In the genomic region with DNA sequence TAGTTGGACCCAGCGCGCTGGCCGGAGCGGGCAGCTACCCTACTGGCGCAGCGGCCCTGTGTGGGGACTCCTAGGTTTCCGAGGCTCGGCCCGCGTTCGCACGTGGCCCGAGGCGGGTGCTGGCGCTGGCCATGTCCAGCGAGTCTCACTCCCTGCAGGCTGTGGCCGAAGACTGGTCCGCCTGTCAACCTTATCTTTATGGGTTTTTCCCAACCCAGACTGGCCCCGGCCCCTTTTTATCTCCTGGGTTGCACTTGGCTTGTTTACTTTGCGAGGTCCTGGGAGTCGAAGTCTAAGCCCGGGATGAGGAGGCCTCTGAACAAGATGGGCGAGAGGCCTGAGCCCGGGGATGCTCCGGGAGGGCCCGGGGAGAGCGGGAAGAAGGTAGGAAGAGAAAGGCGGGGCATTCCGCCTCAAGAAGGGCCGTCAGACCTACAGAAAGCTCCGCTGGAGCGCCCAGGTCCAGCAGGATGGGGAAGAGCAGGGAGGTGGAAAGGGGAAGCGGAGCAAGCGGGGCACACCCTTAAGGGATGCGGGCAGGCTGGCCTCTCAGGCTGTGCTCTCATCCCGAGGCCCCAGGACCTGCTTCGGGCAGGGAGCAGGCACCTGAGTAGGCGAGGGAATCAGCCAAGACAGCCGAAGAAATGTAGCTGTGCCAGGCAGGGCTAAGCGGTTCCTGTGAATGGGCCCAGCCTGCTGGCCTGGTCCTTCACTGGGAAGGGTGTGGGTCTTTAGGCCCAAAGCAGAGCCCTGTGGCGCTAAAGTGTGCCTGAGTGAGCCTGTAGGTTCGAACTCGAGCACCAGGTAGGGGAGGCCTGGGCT, we compare ENCODE assay signal across 16 cellular contexts. TPM values are rescaled to one million over a fixed set of nuclear protein-coding genes. Genes with fewer than 3 reads are reported as not detected.
DNase-seq lines count a peak whose midpoint lies in the region; ATAC-seq and TF ChIP-seq lines count a peak whose summit lies in the region.
"Had no signal": no experiment of that assay in that cellular context is flagged by ENCODE, and none has a peak within 500 bp of the region (broad histone marks: within the 10 kb centered on the region; RNA-seq: fewer than 3 reads in every experiment).

No MANE protein-coding gene starts in this region.

- H3K27ac Mint-ChIP-seq in stimulated activated naive CD8-positive, alpha-beta T cell treated with anti-CD3 and anti-CD28 coated beads, Interleukin-15, amount 100 ng/mL, for 72 hours: no peak overlapping the region
- H3K27ac Mint-ChIP-seq: stimulated activated naive CD8-positive, alpha-beta T cell treated with anti-CD3 and anti-CD28 coated beads, Interleukin-15, Interleukin-2, amounts not matched to agents 100 ng/mL and 50 ng/mL, for 24 hours had no signal

- peaks cover 18% of the 10 kb centered on the region for H3K4me1 ChIP-seq in mucosa of descending colon (ENCODE audit: low read depth)
- peaks cover 3% of the 10 kb centered on the region for H3K4me1 ChIP-seq in ovary (ENCODE audit: insufficient read depth)
- no peaks in the 10 kb centered on the region for H3K4me1 ChIP-seq in prostate gland (replicated peaks)

- TF ChIP-seq EP300 in ovary (IDR thresholded peaks at IDR 0.05): no peak

- POLR2A ChIA-PET in GM10248 (lab: Yijun Ruan, JAX): no interaction called here

- no peak for TF ChIP-seq CTCF in fibroblast of villous mesenchyme (IDR thresholded peaks at IDR 0.05; ENCODE audit: insufficient read depth, low read depth, low read length)
- no peak for TF ChIP-seq CTCF in mucosa of descending colon (IDR thresholded peaks at IDR 0.05)
- no peak for TF ChIP-seq CTCF in ovary (IDR thresholded peaks at IDR 0.05)
- TF ChIP-seq CTCF in GM10248 (IDR thresholded peaks at IDR 0.05; ENCODE audit: control extremely low read depth, extremely low read depth, low read depth, missing control alignments): no peak
- TF ChIP-seq CTCF in prostate gland (IDR thresholded peaks at IDR 0.05): no peak

- H3K9me3 ChIP-seq in mucosa of descending colon: no peaks in the 10 kb centered on the region
- H3K9me3 ChIP-seq in ovary: peaks cover 0 to 7% of the 10 kb centered on the region in 2 donors
- no peaks in the 10 kb centered on the region for H3K9me3 ChIP-seq in prostate gland

- H3K9me3 Mint-ChIP-seq in stimulated activated naive CD8-positive, alpha-beta T cell treated with anti-CD3 and anti-CD28 coated beads, Interleukin-15, amount 100 ng/mL, for 72 hours: no peaks in the 10 kb centered on the region
- H3K9me3 Mint-ChIP-seq: stimulated activated naive CD8-positive, alpha-beta T cell treated with anti-CD3 and anti-CD28 coated beads, Interleukin-15, Interleukin-2, amounts not matched to agents 100 ng/mL and 50 ng/mL, for 24 hours had no signal

- H3K27ac ChIP-seq in ovary (no peak overlapping the region), prostate gland (peak overlapping the region in 1 of 2 donors; percentile 55)

- 52 to 69% (median 66%) methylated on average over 42 to 43 of the region's 43 CpGs for WGBS in ovary, 3 donors
- 48% methylated on average over 43 of the region's 43 CpGs for WGBS in prostate gland

- TF ChIP-seq POLR2A in ovary (IDR thresholded peaks at IDR 0.05) (no peak), prostate gland (IDR thresholded peaks at IDR 0.05) (no peak)

- intact Hi-C loops in mucosa of descending colon (cut with DNase I, micrococcal nuclease): no loop called here
- intact Hi-C loops in ovary (cut with DNase I): no loop called here
- intact Hi-C loops in prostate gland (cut with DNase I): loop anchor here (5.0 kb wide), 3 partner anchors 37 to 53 kb away; no protein-coding TSS in a partner anchor

- no peaks in the 10 kb centered on the region for H3K36me3 ChIP-seq in mucosa of descending colon (ENCODE audit: low read depth)
- no peaks in the 10 kb centered on the region for H3K36me3 ChIP-seq in ovary
- H3K36me3 ChIP-seq in prostate gland: no peaks in the 10 kb centered on the region

- H3K27me3 ChIP-seq in ovary (no peaks in the 10 kb centered on the region), prostate gland (replicated peaks; ENCODE audit: insufficient read depth) (peaks cover 38% of the 10 kb centered on the region)

- peak overlapping the region in 1 of 2 donors; percentile 80 for H3K4me3 Mint-ChIP-seq in stimulated activated naive CD8-positive, alpha-beta T cell treated with anti-CD3 and anti-CD28 coated beads, Interleukin-15, amount 100 ng/mL, for 72 hours

- peaks cover 98% of the 10 kb centered on the region for H3K27me3 Mint-ChIP-seq in stimulated activated naive CD8-positive, alpha-beta T cell treated with anti-CD3 and anti-CD28 coated beads, Interleukin-15, amount 100 ng/mL, for 72 hours

- peak; percentile 6 for ATAC-seq in stimulated activated naive CD8-positive, alpha-beta T cell treated with anti-CD3 and anti-CD28 coated beads, Interleukin-15, amount 100 ng/mL, for 72 hours
- no peak for ATAC-seq in stimulated activated naive CD8-positive, alpha-beta T cell treated with anti-CD3 and anti-CD28 coated beads, Interleukin-15, Interleukin-2, amounts not matched to agents 100 U/mL and 50 U/mL, for 24 hours
- ATAC-seq in mucosa of descending colon (peak; percentile 37), HG03196 (IDR thresholded peaks at IDR 0.05; ENCODE audit: unreplicated experiment) (no peak)

- no peak for DNase-seq in stimulated activated naive CD8-positive, alpha-beta T cell treated with anti-CD3 and anti-CD28 coated beads, Interleukin-15, amount 100 ng/mL, for 72 hours
- DNase-seq in stimulated activated naive CD8-positive, alpha-beta T cell treated with anti-CD3 and anti-CD28 coated beads, Interleukin-15, Interleukin-2, amounts not matched to agents 100 U/mL and 50 U/mL, for 24 hours: no peak
- DNase-seq in fibroblast of villous mesenchyme (ENCODE audit: low read depth) (peak; percentile 53), mucosa of descending colon (no peak), ovary (no peak), GM10248 (ENCODE audit: extremely low spot score) (no peak), prostate gland (ENCODE audit: low spot score) (no peak)
- DNase-seq: activated CD4-positive, alpha-beta T cell treated with anti-CD3 and anti-CD28 coated beads for 48 hours; activated T-cell treated with anti-CD3 and anti-CD28 coated beads, Interleukin-2, amount 50 U/mL, for 1 hour; caudate nucleus; NCI-H146; NCI-H226; stimulated activated CD4-positive, alpha-beta T cell treated with anti-CD3 and anti-CD28 coated beads, Interleukin-12 subunit alpha, Interleukin-12 subunit beta, amount 100 ng/mL, for 4 hours had no signal

- H3K4me1 Mint-ChIP-seq in stimulated activated naive CD8-positive, alpha-beta T cell treated with anti-CD3 and anti-CD28 coated beads, Interleukin-15, amount 100 ng/mL, for 72 hours: peaks cover 51% of the 10 kb centered on the region

- CTCF ChIA-PET in GM10248 (lab: Yijun Ruan, JAX): no interaction called here

- no peak overlapping the region for H3K4me3 ChIP-seq in fibroblast of villous mesenchyme (ENCODE audit: low read depth, low read length)
- H3K4me3 ChIP-seq in mucosa of descending colon: no peak overlapping the region
- H3K4me3 ChIP-seq in ovary: no peak overlapping the region
- H3K4me3 ChIP-seq in prostate gland: peak overlapping the region in 1 of 2 donors; percentile 19

RNA-seq across cellular contexts. Expression of gene TBX4, which starts 2.9 kb away (rescaled TPM):
- not detected in 2 replicates for total RNA-seq in fibroblast of villous mesenchyme
- total RNA-seq in mucosa of descending colon: not detected
- total RNA-seq in ovary: under 1 TPM in 1 of 7 donors, not detected in 6; 0.18 TPM
- not detected for polyA plus RNA-seq in ovary
- total RNA-seq in prostate gland: 1 to 10 TPM; 3.5 to 5.0 TPM
- total RNA-seq: LHCN-M2 had no signal

RNA-seq across cellular contexts. Expression of gene TBX2, which starts 55.5 kb away (rescaled TPM):
- total RNA-seq in fibroblast of villous mesenchyme (12.5 and 21.3 TPM in 2 replicates), mucosa of descending colon (1 to 10 TPM; 6.6 to 9.0 (median 8.2) TPM), ovary (10 to 100 TPM in 4 of 7 donors, 1 to 10 TPM in 3; 5.6 to 22.2 (median 16.9) TPM), prostate gland (10 to 100 TPM in 1 of 2 donors, 1 to 10 TPM in 1; 9.2 to 34.1 TPM)
- polyA plus RNA-seq in ovary: 10 to 100 TPM in 1 of 2 donors, 1 to 10 TPM in 1; 4.8 to 16.0 TPM

Comparison
In these comparisons a context has a peak if more than half of its experiments do, and no peak if none do; other contexts are left out.
1. ATAC-seq: peak in stimulated activated naive CD8-positive, alpha-beta T cell treated with anti-CD3 and anti-CD28 coated beads, Interleukin-15, amount 100 ng/mL, for 72 hours (single experiment) and mucosa of descending colon (single experiment); none in stimulated activated naive CD8-positive, alpha-beta T cell treated with anti-CD3 and anti-CD28 coated beads, Interleukin-15, Interleukin-2, amounts not matched to agents 100 U/mL and 50 U/mL, for 24 hours (single experiment) and HG03196 (single experiment).